20 cellular contexts compared by ENCODE assay signal in genomic region chr17:17264430-17264829, GRCh38.
"Had no signal": no experiment of that assay in that cellular context is flagged by ENCODE, and none has a peak within 500 bp of the region (broad histone marks: within the 10 kb centered on the region; RNA-seq: fewer than 3 reads in every experiment).

No MANE protein-coding gene starts in this region.

- ATAC-seq: activated naive CD4-positive, alpha-beta T cell treated with anti-CD3 and anti-CD28 coated beads, Interleukin-2, amount 50 U/mL, for 72 hours; left ventricle myocardium superior; stimulated activated naive B cell treated with anti-CD40 and anti-IgM and Interleukin-4, amounts not matched to agents 10 μg/mL and 1 μg/mL and 100 μg/mL, for 72 hours had no signal

- H3K27me3 Mint-ChIP-seq: brain; central memory CD8-positive, alpha-beta T cell; stimulated activated naive B cell treated with anti-CD40 and anti-IgM and Interleukin-4, amounts not matched to agents 10 μg/mL and 1 μg/mL and 100 μg/mL, for 72 hours had no signal

- H3K4me3 ChIP-seq: coronary artery, esophagus muscularis mucosa, hepatocyte, right atrium auricular region, thyroid gland, uterus had no signal

- H3K4me1 Mint-ChIP-seq: brain; central memory CD8-positive, alpha-beta T cell; nephron; stimulated activated naive B cell treated with anti-CD40 and anti-IgM and Interleukin-4, amounts not matched to agents 10 μg/mL and 1 μg/mL and 100 μg/mL, for 72 hours had no signal

- H3K4me2 ChIP-seq: hepatocyte had no signal

- H3K36me3 ChIP-seq: uterus had no signal

- H3K9me3 Mint-ChIP-seq: activated naive CD4-positive, alpha-beta T cell treated with anti-CD3 and anti-CD28 coated beads, Interleukin-2, amount 50 U/mL, for 72 hours; brain; central memory CD8-positive, alpha-beta T cell; nephron; stimulated activated naive B cell treated with anti-CD40 and anti-IgM and Interleukin-4, amounts not matched to agents 10 μg/mL and 1 μg/mL and 100 μg/mL, for 72 hours had no signal

- H2AFZ ChIP-seq: hepatocyte had no signal

- H3K27me3 ChIP-seq: esophagus muscularis mucosa, hepatocyte, right atrium auricular region, thyroid gland, uterus had no signal

- H3K27ac Mint-ChIP-seq: brain; nephron; stimulated activated naive B cell treated with anti-CD40 and anti-IgM and Interleukin-4, amounts not matched to agents 10 μg/mL and 1 μg/mL and 100 μg/mL, for 72 hours had no signal

- H3K9me3 ChIP-seq: esophagus muscularis mucosa, right atrium auricular region, thyroid gland, uterus had no signal

- H3K4me3 Mint-ChIP-seq: brain; central memory CD8-positive, alpha-beta T cell; nephron; stimulated activated naive B cell treated with anti-CD40 and anti-IgM and Interleukin-4, amounts not matched to agents 10 μg/mL and 1 μg/mL and 100 μg/mL, for 72 hours had no signal

- DNase-seq: activated CD4-positive, alpha-beta T cell treated with anti-CD3 and anti-CD28 coated beads for 1 hour; activated CD4-positive, alpha-beta T cell treated with anti-CD3 and anti-CD28 coated beads, Interleukin-2, amount 50 U/mL, for 4 hours; activated effector memory CD4-positive, alpha-beta T cell treated with Interleukin-2 at 50 U/mL for 16 hours; amygdala; effector CD4-positive, alpha-beta T cell; left ventricle myocardium superior; occipital lobe; stimulated activated CD4-positive, alpha-beta T cell treated with anti-CD3 and anti-CD28 coated beads, Interleukin-2, amount 100 ng/mL, for 48 hours; stimulated activated naive B cell treated with anti-CD40 and anti-IgM and Interleukin-4, amounts not matched to agents 10 μg/mL and 1 μg/mL and 100 μg/mL, for 72 hours; T-helper 9 cell; thyroid gland; uterus had no signal

- H3K4me1 ChIP-seq: esophagus muscularis mucosa, right atrium auricular region, thyroid gland, uterus had no signal

- H3K27ac ChIP-seq: coronary artery, esophagus muscularis mucosa, hepatocyte, right atrium auricular region, thyroid gland, uterus had no signal
